ENCODE assay signal across 1 cellular context in genomic region chr11:1283091-1283511, GRCh38.
TF ChIP-seq lines count a peak whose summit lies in the region.

No MANE protein-coding gene starts in this region.

TF ChIP-seq in WTC11, 78 proteins besides CTCF, POLR2A, EP300 and RAD21 (continued from another document):
- no peak for TF ChIP-seq RELA (CRISPR knock-in tag; IDR thresholded peaks at IDR 0.05; ENCODE audit: borderline replicate concordance)
- TF ChIP-seq, protein P1, sequence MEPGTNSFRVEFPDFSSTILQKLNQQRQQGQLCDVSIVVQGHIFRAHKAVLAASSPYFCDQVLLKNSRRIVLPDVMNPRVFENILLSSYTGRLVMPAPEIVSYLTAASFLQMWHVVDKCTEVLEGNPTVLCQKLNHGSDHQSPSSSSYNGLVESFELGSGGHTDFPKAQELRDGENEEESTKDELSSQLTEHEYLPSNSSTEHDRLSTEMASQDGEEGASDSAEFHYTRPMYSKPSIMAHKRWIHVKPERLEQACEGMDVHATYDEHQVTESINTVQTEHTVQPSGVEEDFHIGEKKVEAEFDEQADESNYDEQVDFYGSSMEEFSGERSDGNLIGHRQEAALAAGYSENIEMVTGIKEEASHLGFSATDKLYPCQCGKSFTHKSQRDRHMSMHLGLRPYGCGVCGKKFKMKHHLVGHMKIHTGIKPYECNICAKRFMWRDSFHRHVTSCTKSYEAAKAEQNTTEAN (CRISPR knock-in tag; IDR thresholded peaks at IDR 0.05), result no peak
